ENCODE assay signal across 2 cellular contexts in genomic region chr4:95059630-95060029, GRCh38.
TF ChIP-seq lines count a peak whose summit lies in the region.

No MANE protein-coding gene starts in this region.

TF ChIP-seq in SK-N-SH, 30 proteins besides CTCF, POLR2A, EP300 and RAD21 (continues in another document):
- TF ChIP-seq ELF1 (IDR thresholded peaks at IDR 0.05) (no peak), GATA2 (CRISPR knock-in tag; IDR thresholded peaks at IDR 0.05) (no peak), MXI1 (IDR thresholded peaks at IDR 0.05; ENCODE audit: low read depth, low read length) (no peak), FOSL2 (IDR thresholded peaks at IDR 0.05; ENCODE audit: borderline replicate concordance, low read depth) (no peak), EZH2phosphoT487 (IDR thresholded peaks at IDR 0.05; ENCODE audit: borderline replicate concordance, low read depth) (no peak), RCOR1 (IDR thresholded peaks at IDR 0.05; ENCODE audit: low read length) (0 out of 2 replicates have a peak, but pooled peaks have one; percentile 68), YY1 (IDR thresholded peaks at IDR 0.05; ENCODE audit: low read depth) (no peak), FOXJ3 (CRISPR knock-in tag; IDR thresholded peaks at IDR 0.05) (no peak), NFIC (IDR thresholded peaks at IDR 0.05; ENCODE audit: borderline replicate concordance) (peak; percentile 27; the same call in 1 of the 2 replicates), PBX3 (IDR thresholded peaks at IDR 0.05) (no peak), MAX (IDR thresholded peaks at IDR 0.05; ENCODE audit: low read depth) (no peak), ZBTB33 (IDR thresholded peaks at IDR 0.05; ENCODE audit: borderline replicate concordance, low read depth) (no peak), TEAD4 (IDR thresholded peaks at IDR 0.05; ENCODE audit: borderline replicate concordance, insufficient read depth) (no peak), SIN3A (IDR thresholded peaks at IDR 0.05; ENCODE audit: borderline replicate concordance, low read depth, low read length) (no peak), RXRA (IDR thresholded peaks at IDR 0.05; ENCODE audit: borderline replicate concordance, low read depth) (no peak), MEF2A (IDR thresholded peaks at IDR 0.05; ENCODE audit: borderline replicate concordance, low read depth) (no peak), GABPA (IDR thresholded peaks at IDR 0.05; ENCODE audit: low read depth) (no peak), SMC3 (IDR thresholded peaks at IDR 0.05; ENCODE audit: low read depth, low read length) (no peak), POLR2AphosphoS5 (IDR thresholded peaks at IDR 0.05; ENCODE audit: low read depth, low read length) (0 out of 2 replicates have a peak, but pooled peaks have one; percentile 17), TAF1 (IDR thresholded peaks at IDR 0.05; ENCODE audit: borderline replicate concordance, low read depth, low read length) (no peak), TCF12 (IDR thresholded peaks at IDR 0.05) (peak; percentile 77), JUND (IDR thresholded peaks at IDR 0.05) (no peak), FOXM1 (IDR thresholded peaks at IDR 0.05; ENCODE audit: low read depth) (no peak)
- TF ChIP-seq, protein P1, sequence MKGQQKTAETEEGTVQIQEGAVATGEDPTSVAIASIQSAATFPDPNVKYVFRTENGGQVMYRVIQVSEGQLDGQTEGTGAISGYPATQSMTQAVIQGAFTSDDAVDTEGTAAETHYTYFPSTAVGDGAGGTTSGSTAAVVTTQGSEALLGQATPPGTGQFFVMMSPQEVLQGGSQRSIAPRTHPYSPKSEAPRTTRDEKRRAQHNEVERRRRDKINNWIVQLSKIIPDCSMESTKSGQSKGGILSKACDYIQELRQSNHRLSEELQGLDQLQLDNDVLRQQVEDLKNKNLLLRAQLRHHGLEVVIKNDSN (IDR thresholded peaks at IDR 0.05; ENCODE audit: borderline replicate concordance, low read depth), result no peak
- TF ChIP-seq, protein P2, sequence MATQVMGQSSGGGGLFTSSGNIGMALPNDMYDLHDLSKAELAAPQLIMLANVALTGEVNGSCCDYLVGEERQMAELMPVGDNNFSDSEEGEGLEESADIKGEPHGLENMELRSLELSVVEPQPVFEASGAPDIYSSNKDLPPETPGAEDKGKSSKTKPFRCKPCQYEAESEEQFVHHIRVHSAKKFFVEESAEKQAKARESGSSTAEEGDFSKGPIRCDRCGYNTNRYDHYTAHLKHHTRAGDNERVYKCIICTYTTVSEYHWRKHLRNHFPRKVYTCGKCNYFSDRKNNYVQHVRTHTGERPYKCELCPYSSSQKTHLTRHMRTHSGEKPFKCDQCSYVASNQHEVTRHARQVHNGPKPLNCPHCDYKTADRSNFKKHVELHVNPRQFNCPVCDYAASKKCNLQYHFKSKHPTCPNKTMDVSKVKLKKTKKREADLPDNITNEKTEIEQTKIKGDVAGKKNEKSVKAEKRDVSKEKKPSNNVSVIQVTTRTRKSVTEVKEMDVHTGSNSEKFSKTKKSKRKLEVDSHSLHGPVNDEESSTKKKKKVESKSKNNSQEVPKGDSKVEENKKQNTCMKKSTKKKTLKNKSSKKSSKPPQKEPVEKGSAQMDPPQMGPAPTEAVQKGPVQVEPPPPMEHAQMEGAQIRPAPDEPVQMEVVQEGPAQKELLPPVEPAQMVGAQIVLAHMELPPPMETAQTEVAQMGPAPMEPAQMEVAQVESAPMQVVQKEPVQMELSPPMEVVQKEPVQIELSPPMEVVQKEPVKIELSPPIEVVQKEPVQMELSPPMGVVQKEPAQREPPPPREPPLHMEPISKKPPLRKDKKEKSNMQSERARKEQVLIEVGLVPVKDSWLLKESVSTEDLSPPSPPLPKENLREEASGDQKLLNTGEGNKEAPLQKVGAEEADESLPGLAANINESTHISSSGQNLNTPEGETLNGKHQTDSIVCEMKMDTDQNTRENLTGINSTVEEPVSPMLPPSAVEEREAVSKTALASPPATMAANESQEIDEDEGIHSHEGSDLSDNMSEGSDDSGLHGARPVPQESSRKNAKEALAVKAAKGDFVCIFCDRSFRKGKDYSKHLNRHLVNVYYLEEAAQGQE (IDR thresholded peaks at IDR 0.05; ENCODE audit: low read depth, low read length), result no peak
- TF ChIP-seq, protein P3, sequence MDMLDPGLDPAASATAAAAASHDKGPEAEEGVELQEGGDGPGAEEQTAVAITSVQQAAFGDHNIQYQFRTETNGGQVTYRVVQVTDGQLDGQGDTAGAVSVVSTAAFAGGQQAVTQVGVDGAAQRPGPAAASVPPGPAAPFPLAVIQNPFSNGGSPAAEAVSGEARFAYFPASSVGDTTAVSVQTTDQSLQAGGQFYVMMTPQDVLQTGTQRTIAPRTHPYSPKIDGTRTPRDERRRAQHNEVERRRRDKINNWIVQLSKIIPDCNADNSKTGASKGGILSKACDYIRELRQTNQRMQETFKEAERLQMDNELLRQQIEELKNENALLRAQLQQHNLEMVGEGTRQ (IDR thresholded peaks at IDR 0.05; ENCODE audit: borderline replicate concordance, low read depth, low read length), result no peak

TF ChIP-seq in H1, 55 proteins besides CTCF, POLR2A, EP300 and RAD21:
- TF ChIP-seq GTF2F1 (IDR thresholded peaks at IDR 0.05; ENCODE audit: borderline replicate concordance, low read depth, low read length) (no peak), ATF3 (IDR thresholded peaks at IDR 0.05; ENCODE audit: insufficient read depth, low read depth, low read length) (no peak), EGR1 (IDR thresholded peaks at IDR 0.05; ENCODE audit: borderline replicate concordance, low read depth, low read length) (no peak), RNF2 (IDR thresholded peaks at IDR 0.05; ENCODE audit: borderline replicate concordance, low read depth, low read length, missing control alignments, poor library complexity, severe bottlenecking) (no peak), EZH2 (IDR thresholded peaks at IDR 0.05; ENCODE audit: low read depth, low read length, severe bottlenecking) (no peak), KDM5A (IDR thresholded peaks at IDR 0.05; ENCODE audit: low read length) (no peak), NRF1 (IDR thresholded peaks at IDR 0.05; ENCODE audit: low read depth, low read length) (no peak)
- TF ChIP-seq, protein P4, sequence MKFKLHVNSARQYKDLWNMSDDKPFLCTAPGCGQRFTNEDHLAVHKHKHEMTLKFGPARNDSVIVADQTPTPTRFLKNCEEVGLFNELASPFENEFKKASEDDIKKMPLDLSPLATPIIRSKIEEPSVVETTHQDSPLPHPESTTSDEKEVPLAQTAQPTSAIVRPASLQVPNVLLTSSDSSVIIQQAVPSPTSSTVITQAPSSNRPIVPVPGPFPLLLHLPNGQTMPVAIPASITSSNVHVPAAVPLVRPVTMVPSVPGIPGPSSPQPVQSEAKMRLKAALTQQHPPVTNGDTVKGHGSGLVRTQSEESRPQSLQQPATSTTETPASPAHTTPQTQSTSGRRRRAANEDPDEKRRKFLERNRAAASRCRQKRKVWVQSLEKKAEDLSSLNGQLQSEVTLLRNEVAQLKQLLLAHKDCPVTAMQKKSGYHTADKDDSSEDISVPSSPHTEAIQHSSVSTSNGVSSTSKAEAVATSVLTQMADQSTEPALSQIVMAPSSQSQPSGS (IDR thresholded peaks at IDR 0.05; ENCODE audit: low read length), result no peak
- TF ChIP-seq, protein P3 (IDR thresholded peaks at IDR 0.05; ENCODE audit: low read length), result no peak
